Comparison of ENCODE assay signal across 16 cellular contexts in genomic region chr12:18151036-18151435, GRCh38.
DNase-seq lines count a peak whose midpoint lies in the region; ATAC-seq and TF ChIP-seq lines count a peak whose summit lies in the region.
"Had no signal": no experiment of that assay in that cellular context is flagged by ENCODE, and none has a peak within 500 bp of the region (broad histone marks: within the 10 kb centered on the region; RNA-seq: fewer than 3 reads in every experiment).

No MANE protein-coding gene starts in this region.

- H3K4me1 Mint-ChIP-seq in Calu3 (ENCODE audit: low read depth, unreplicated experiment), result peaks cover 50% of the 10 kb centered on the region
- H3K4me1 Mint-ChIP-seq: B cell had no signal

- peak overlapping the region; percentile 2 for H3K4me3 Mint-ChIP-seq in Calu3 (ENCODE audit: low read depth, unreplicated experiment)
- H3K4me3 Mint-ChIP-seq: B cell; CD4-positive, alpha-beta T cell; CD8-positive, alpha-beta T cell had no signal

- BruUV-seq in Calu3 (replicated peaks; lab: Mats Ljungman, UMichigan), result no TSS peak

- H3K36me3 Mint-ChIP-seq in Calu3 (ENCODE audit: insufficient read depth, unreplicated experiment), result peaks cover 26% of the 10 kb centered on the region
- H3K36me3 Mint-ChIP-seq: CD8-positive, alpha-beta T cell had no signal

- H3K27ac Mint-ChIP-seq in Calu3 (ENCODE audit: unreplicated experiment), result peak overlapping the region; percentile 91
- H3K27ac Mint-ChIP-seq: B cell; CD4-positive, alpha-beta T cell; CD8-positive, alpha-beta T cell had no signal

- no peak for TF ChIP-seq CTCF in Calu3 (IDR thresholded peaks at IDR 0.05; ENCODE audit: unreplicated experiment)
- TF ChIP-seq CTCF in fibroblast of the aortic adventitia (IDR thresholded peaks at IDR 0.05; ENCODE audit: insufficient read depth, low read length), result no peak

- H3K9me3 Mint-ChIP-seq in Calu3 (ENCODE audit: low read depth, unreplicated experiment), result no peaks in the 10 kb centered on the region
- H3K9me3 Mint-ChIP-seq: CD4-positive, alpha-beta T cell; CD8-positive, alpha-beta T cell had no signal

- CTCF ChIA-PET in Calu3 (lab: Charles Lee), result interaction anchor here (1.2 to 1.5 kb wide), 2 partner anchors 9 to 74 kb away, joined by 3 to 5 read pairs; no protein-coding TSS in a partner anchor

- no peaks in the 10 kb centered on the region for H3K27me3 Mint-ChIP-seq in Calu3 (ENCODE audit: unreplicated experiment)
- H3K27me3 Mint-ChIP-seq: B cell; CD4-positive, alpha-beta T cell had no signal

- DNase-seq in Calu3 (no peak), NCI-H226 (peak; percentile 8), amniotic epithelial cell (ENCODE audit: low read depth) (peak; percentile 26), fibroblast of the aortic adventitia (ENCODE audit: low read depth) (peak; percentile 69), anterior cingulate cortex (lab: John Stamatoyannopoulos, UW) (no peak), DMS 273 (lab: John Stamatoyannopoulos, UW; ENCODE audit: unreplicated experiment) (no peak)
- DNase-seq: AML-193; Caco-2; CD4-positive, alpha-beta T cell; CD8-positive, alpha-beta T cell; DMS79 treated with DMSO at 0.1 percent for 48 hours; GF-D8 had no signal

- H3K4me3 ChIP-seq in fibroblast of the aortic adventitia (ENCODE audit: low read depth, low read length), result no peak overlapping the region
- H3K4me3 ChIP-seq: A549; BLaER1 treated with 17β-estradiol and CSF1 and Interleukin-3, amounts not matched to agents 10 nM and 100 nM had no signal

- intact Hi-C loops in Calu3 (cut with micrococcal nuclease; ENCODE audit: unreplicated experiment), result no loop called here

- ATAC-seq in HG02938 (IDR thresholded peaks at IDR 0.05; ENCODE audit: unreplicated experiment), result no peak
- ATAC-seq: A549; CD8-positive, alpha-beta T cell had no signal

Comparison
In these comparisons a context has a peak if more than half of its experiments do, and no peak if none do; other contexts are left out.
1. DNase-seq: peak in NCI-H226 (single experiment), amniotic epithelial cell (single experiment) and fibroblast of the aortic adventitia (single experiment); none in Calu3 (single experiment), anterior cingulate cortex (0 of 58) and DMS 273 (single experiment).